9 cellular contexts compared by ENCODE assay signal in the genomic region with DNA sequence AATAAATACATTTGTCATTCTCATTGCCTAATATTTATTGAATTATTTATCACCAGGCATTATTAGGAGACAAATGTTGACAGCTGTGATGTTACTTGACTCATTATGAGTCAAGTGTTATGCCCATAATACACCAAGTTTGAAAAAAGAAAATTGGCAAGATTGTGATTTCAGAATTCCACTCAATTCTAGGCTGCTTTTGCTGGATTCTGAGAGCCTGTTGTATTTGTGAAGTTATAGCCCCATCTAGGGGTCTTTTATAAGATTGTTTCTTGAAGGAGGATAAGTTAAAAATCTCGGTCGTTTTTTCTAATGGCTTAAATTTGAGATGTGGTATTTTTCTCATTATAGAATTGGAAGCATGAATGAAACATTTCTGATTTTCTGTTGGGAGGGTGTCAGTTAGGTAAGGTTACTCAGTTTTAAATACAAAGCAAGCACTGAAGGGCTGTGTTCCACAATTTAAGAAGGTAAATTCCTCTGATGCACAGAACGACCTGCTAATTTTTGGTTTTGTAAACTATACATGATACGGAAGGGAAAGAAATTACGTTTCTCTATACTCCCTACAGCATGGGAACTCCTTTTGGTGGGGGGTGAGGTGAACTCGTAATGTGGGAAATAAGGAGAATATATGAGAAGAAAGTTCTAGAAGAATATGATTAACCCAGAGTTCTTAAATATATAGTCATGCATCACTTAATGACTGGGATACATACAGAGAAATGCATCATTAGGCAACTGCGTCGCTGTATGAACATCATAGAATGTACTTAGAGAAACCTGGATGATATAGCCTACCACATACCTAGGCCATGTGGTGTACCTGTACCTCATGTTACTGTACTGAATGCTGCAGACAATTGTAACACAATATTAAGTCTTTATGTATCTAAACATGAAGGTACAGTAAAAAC. TPM values are rescaled to one million over a fixed set of nuclear protein-coding genes. Genes with fewer than 3 reads are reported as not detected.
A peak's percentile ranks its signal among the peaks of the same experiment; 100 is the strongest.
DNase-seq lines count a peak whose midpoint lies in the region; ATAC-seq and TF ChIP-seq lines count a peak whose summit lies in the region.
"Had no signal": no experiment of that assay in that cellular context is flagged by ENCODE, and none has a peak within 500 bp of the region (broad histone marks: within the 10 kb centered on the region; RNA-seq: fewer than 3 reads in every experiment).

No MANE protein-coding gene starts in this region.

- no peak overlapping the region for H3K4me3 ChIP-seq in HCT116 (replicated peaks in 1 of 2; ENCODE audit: low read depth in 1 of 2, low read length in 2 of 2)
- no peak overlapping the region for H3K4me3 ChIP-seq in choroid plexus epithelial cell (ENCODE audit: low read depth, low read length)

- no peak overlapping the region for H3K4me3 Mint-ChIP-seq in stimulated activated naive CD8-positive, alpha-beta T cell treated with anti-CD3 and anti-CD28 coated beads, Interleukin-15, amount 100 ng/mL, for 72 hours

- intact Hi-C loops in HCT116 (cut with micrococcal nuclease): loop anchor here (1.0 to 5.0 kb wide), 4 partner anchors 142 to 440 kb away; no protein-coding TSS in a partner anchor

- DNase-seq in CD1c-positive myeloid dendritic cell (ENCODE audit: extremely low spot score): peak; percentile 69
- DNase-seq in HCT116 (ENCODE audit: low read depth, low spot score): peak; percentile 67
- DNase-seq in NCI-H774 (lab: John Stamatoyannopoulos, UW): peak; percentile 30
- peak; percentile 82 for DNase-seq in choroid plexus epithelial cell (ENCODE audit: low read depth)
- peak; percentile 80 for DNase-seq in medulla oblongata (ENCODE audit: extremely low spot score)
- DNase-seq in stimulated activated naive CD8-positive, alpha-beta T cell treated with anti-CD3 and anti-CD28 coated beads, Interleukin-15, amount 100 ng/mL, for 72 hours: no peak
- no peak for DNase-seq in stimulated activated CD4-positive, alpha-beta T cell treated with anti-CD3 and anti-CD28 coated beads, Interleukin-12 subunit alpha, Interleukin-12 subunit beta, amount 100 ng/mL, for 4 hours
- DNase-seq in activated naive CD4-positive, alpha-beta T cell treated with Interleukin-2 at 50 U/mL for 16 hours: no peak

- H3K9me3 ChIP-seq in HCT116 (ENCODE audit: control insufficient read depth in 1 of 2, insufficient read depth in 1 of 2, low read depth in 1 of 2, low read length in 2 of 2): no peaks in the 10 kb centered on the region

- peak; percentile 92 for TF ChIP-seq RAD21 in HCT116 (IDR thresholded peaks at IDR 0.05; ENCODE audit: low read depth)

- CTCF ChIA-PET in HCT116 (lab: Charles Lee): interaction anchor here (0.9 to 7.1 kb wide), 9 partner anchors 8 to 440 kb away, joined by 3 to 49 read pairs (median 6); no protein-coding TSS in a partner anchor

- no peak overlapping the region for H3K27ac ChIP-seq in HCT116 (ENCODE audit: low read depth, low read length)
- H3K27ac ChIP-seq: HL-60 had no signal

- H3K4me2 ChIP-seq in HCT116 (ENCODE audit: low read length): peak overlapping the region; percentile 35

- no peaks in the 10 kb centered on the region for H3K9me2 ChIP-seq in HCT116 (ENCODE audit: insufficient read depth)

- BruUV-seq in HCT116 (replicated peaks; lab: Mats Ljungman, UMichigan): no TSS peak

- H3K9ac ChIP-seq in HCT116 (ENCODE audit: low read length): no peak overlapping the region

- H3K36me3 ChIP-seq in HCT116 (ENCODE audit: control insufficient read depth in 1 of 2, insufficient read depth in 2 of 2, low read length in 2 of 2): no peaks in the 10 kb centered on the region

- peaks cover 0 to 17% of the 10 kb centered on the region in 2 experiments; a peak in 2 of 4 replicates for H3K4me1 ChIP-seq in HCT116 (ENCODE audit: control insufficient read depth in 1 of 2, insufficient read depth in 2 of 2, low read length in 2 of 2)

- H3K4me1 Mint-ChIP-seq in stimulated activated naive CD8-positive, alpha-beta T cell treated with anti-CD3 and anti-CD28 coated beads, Interleukin-15, amount 100 ng/mL, for 72 hours: no peaks in the 10 kb centered on the region

- no peaks in the 10 kb centered on the region for H3K9me3 Mint-ChIP-seq in stimulated activated naive CD8-positive, alpha-beta T cell treated with anti-CD3 and anti-CD28 coated beads, Interleukin-15, amount 100 ng/mL, for 72 hours

- TF ChIP-seq CTCF in HCT116 (IDR thresholded peaks at IDR 0.05 in 2 of 3, conservative IDR thresholded peaks at IDR 0.05 in 1 of 3; ENCODE audit: borderline replicate concordance in 1 of 3, insufficient read depth in 1 of 3, low read depth in 2 of 3, low read length in 2 of 3) (peak; percentile 18 to 96 (median 70); a peak in 5 of 6 replicates), choroid plexus epithelial cell (conservative IDR thresholded peaks at IDR 0.05; ENCODE audit: low read depth, low read length) (peak; percentile 52)

- TF ChIP-seq POLR2A in HCT116 (IDR thresholded peaks at IDR 0.05; ENCODE audit: borderline replicate concordance, extremely low read depth, insufficient read depth, insufficient read length): no peak

- H3K27ac Mint-ChIP-seq in stimulated activated naive CD8-positive, alpha-beta T cell treated with anti-CD3 and anti-CD28 coated beads, Interleukin-15, amount 100 ng/mL, for 72 hours: no peak overlapping the region

- peak overlapping the region; percentile 86 for H2AFZ ChIP-seq in HCT116 (ENCODE audit: low read depth, low read length, poor library complexity, severe bottlenecking)

- ATAC-seq in HCT116: peak; percentile 64
- no peak for ATAC-seq in stimulated activated naive CD8-positive, alpha-beta T cell treated with anti-CD3 and anti-CD28 coated beads, Interleukin-15, amount 100 ng/mL, for 72 hours

- RAD21 ChIA-PET in HCT116 (lab: Charles Lee; ENCODE audit: low non-redundant PET in 1 of 2, low total read pairs in 2 of 2, uncharacterized antibody in 2 of 2, unreplicated experiment in 2 of 2): interaction anchor here (0.9 to 1.4 kb wide), 3 partner anchors 142 to 166 kb away, joined by 3 to 5 read pairs (median 3); no protein-coding TSS in a partner anchor

- H3K27me3 ChIP-seq in HCT116 (ENCODE audit: insufficient read depth, low read length): no peaks in the 10 kb centered on the region

- POLR2A ChIA-PET in HCT116 (lab: Charles Lee): no interaction called here

- H4K20me1 ChIP-seq in HCT116 (ENCODE audit: insufficient read depth): no peaks in the 10 kb centered on the region

- peaks cover 6% of the 10 kb centered on the region for H3K27me3 Mint-ChIP-seq in stimulated activated naive CD8-positive, alpha-beta T cell treated with anti-CD3 and anti-CD28 coated beads, Interleukin-15, amount 100 ng/mL, for 72 hours

- no peaks in the 10 kb centered on the region for H3K79me2 ChIP-seq in HCT116 (ENCODE audit: insufficient read depth, low read length)

TF ChIP-seq in HCT116, 20 proteins besides CTCF, POLR2A, EP300 and RAD21:
- TF ChIP-seq ELF1 (IDR thresholded peaks at IDR 0.05; ENCODE audit: borderline replicate concordance, low read depth): no peak

RNA-seq across cellular contexts. Expression of a gene that starts 2.6 kb away (rescaled TPM):
- not detected for total RNA-seq in HCT116 (2021; ENCODE audit: unreplicated experiment)
- 0.03 TPM in 1 of 2 replicates, not detected in the other for polyA plus RNA-seq in HCT116 (2012)

RNA-seq across cellular contexts. Expression of a gene that starts 32.6 kb away (rescaled TPM):
- 2.2 TPM for total RNA-seq in HCT116 (2021; ENCODE audit: unreplicated experiment)
- polyA plus RNA-seq in HCT116 (2012): 3.3 and 4.4 TPM in 2 replicates

Comparison
In these comparisons a context has a peak if more than half of its experiments do, and no peak if none do; other contexts are left out.
1. DNase-seq: peak in CD1c-positive myeloid dendritic cell (single experiment), HCT116 (single experiment), NCI-H774 (single experiment), choroid plexus epithelial cell (single experiment) and medulla oblongata (single experiment); none in stimulated activated naive CD8-positive, alpha-beta T cell treated with anti-CD3 and anti-CD28 coated beads, Interleukin-15, amount 100 ng/mL, for 72 hours (0 of 2), stimulated activated CD4-positive, alpha-beta T cell treated with anti-CD3 and anti-CD28 coated beads, Interleukin-12 subunit alpha, Interleukin-12 subunit beta, amount 100 ng/mL, for 4 hours (single experiment) and activated naive CD4-positive, alpha-beta T cell treated with Interleukin-2 at 50 U/mL for 16 hours (single experiment).